In genomic region chr9:12274577-12274976, GRCh38 we compare ENCODE assay signal across 12 cellular contexts.
"Had no signal": no experiment of that assay in that cellular context is flagged by ENCODE, and none has a peak within 500 bp of the region (broad histone marks: within the 10 kb centered on the region; RNA-seq: fewer than 3 reads in every experiment).

No MANE protein-coding gene starts in this region.

- H3K27ac Mint-ChIP-seq: activated naive CD4-positive, alpha-beta T cell treated with anti-CD3 and anti-CD28 coated beads, Interleukin-2, amount 50 U/mL, for 24 hours had no signal

- H3K36me3 Mint-ChIP-seq: activated naive CD4-positive, alpha-beta T cell treated with anti-CD3 and anti-CD28 coated beads, Interleukin-2, amount 50 U/mL, for 24 hours had no signal

- H3K4me1 ChIP-seq: left ventricle myocardium inferior, parathyroid adenoma had no signal

- ATAC-seq: esophagus mucosa; stimulated activated naive CD8-positive, alpha-beta T cell treated with anti-CD3 and anti-CD28 coated beads, Interleukin-15, Interleukin-2, amounts not matched to agents 100 U/mL and 50 U/mL, for 24 hours had no signal

- H3K4me1 Mint-ChIP-seq: activated naive CD4-positive, alpha-beta T cell treated with anti-CD3 and anti-CD28 coated beads, Interleukin-2, amount 50 U/mL, for 24 hours had no signal

- H3K9me3 ChIP-seq: left ventricle myocardium inferior had no signal

- DNase-seq: activated CD4-positive, alpha-beta T cell treated with anti-CD3 and anti-CD28 coated beads, Interleukin-2, amount 50 U/mL, for 1 hour; activated effector memory CD4-positive, alpha-beta T cell treated with Interleukin-2 at 50 U/mL for 16 hours; amniotic stem cell; islet precursor cell; left ventricle myocardium inferior; mesenchymal stem cell; stimulated activated CD4-positive, alpha-beta T cell treated with anti-CD3 and anti-CD28 coated beads, Interleukin-2, amount 100 ng/mL, for 48 hours; stimulated activated CD8-positive, alpha-beta memory T cell treated with anti-CD3 and anti-CD28 coated beads, Interleukin-4, amount 100 ng/mL, for 48 hours; stimulated activated naive CD8-positive, alpha-beta T cell treated with anti-CD3 and anti-CD28 coated beads, Interleukin-15, Interleukin-2, amounts not matched to agents 100 U/mL and 50 U/mL, for 24 hours had no signal

- H3K4me3 ChIP-seq: left ventricle myocardium inferior had no signal

- H3K79me2 ChIP-seq: parathyroid adenoma had no signal

- H3K27me3 Mint-ChIP-seq: activated naive CD4-positive, alpha-beta T cell treated with anti-CD3 and anti-CD28 coated beads, Interleukin-2, amount 50 U/mL, for 24 hours had no signal

- H3K4me3 Mint-ChIP-seq: activated naive CD4-positive, alpha-beta T cell treated with anti-CD3 and anti-CD28 coated beads, Interleukin-2, amount 50 U/mL, for 24 hours had no signal

- H2AFZ ChIP-seq: parathyroid adenoma had no signal

- H3K27ac ChIP-seq: left ventricle myocardium inferior, parathyroid adenoma had no signal

- H3K36me3 ChIP-seq: left ventricle myocardium inferior had no signal
